16 cellular contexts compared by ENCODE assay signal in genomic region chr13:30711375-30711774, GRCh38. TPM values are rescaled to one million over a fixed set of nuclear protein-coding genes. Genes with fewer than 3 reads are reported as not detected.
A peak's percentile ranks its signal among the peaks of the same experiment; 100 is the strongest.
DNase-seq lines count a peak whose midpoint lies in the region; ATAC-seq and TF ChIP-seq lines count a peak whose summit lies in the region.
"Had no signal": no experiment of that assay in that cellular context is flagged by ENCODE, and none has a peak within 500 bp of the region (broad histone marks: within the 10 kb centered on the region; RNA-seq: fewer than 3 reads in every experiment).

No MANE protein-coding gene starts in this region.

- no peaks in the 10 kb centered on the region for H3K9me3 Mint-ChIP-seq in activated naive CD8-positive, alpha-beta T cell treated with anti-CD3 and anti-CD28 coated beads, Interleukin-2, amount 50 U/mL, for 24 hours
- H3K9me3 Mint-ChIP-seq in activated naive CD8-positive, alpha-beta T cell treated with anti-CD3 and anti-CD28 coated beads for 36 hours, result no peaks in the 10 kb centered on the region
- H3K9me3 Mint-ChIP-seq in T-helper 1 cell treated with Interleukin-12 subunit alpha and Interleukin-12 subunit beta and Interleukin-4 antibody, amounts not matched to agents 30 μg/mL and 1 μg/mL, for 36 hours, result no peaks in the 10 kb centered on the region
- H3K9me3 Mint-ChIP-seq in stimulated activated naive CD8-positive, alpha-beta T cell treated with anti-CD3 and anti-CD28 coated beads, Interleukin-15, amount 100 ng/mL, for 72 hours, result no peaks in the 10 kb centered on the region
- H3K9me3 Mint-ChIP-seq: activated T-helper 2 cell treated with anti-CD3 and anti-CD28 coated beads, Interferon-gamma antibody, Interleukin-2, Interleukin-4, amounts not matched to agents 10 μg/mL and 5 μg/mL and 100 μg/mL, durations not matched to agents 14 hours and 24 hours and 36 hours; effector memory CD8-positive, alpha-beta T cell had no signal

- H3K9me3 ChIP-seq in right atrium auricular region, result no peaks in the 10 kb centered on the region
- H3K9me3 ChIP-seq: tibial artery had no signal

- H3K27ac ChIP-seq in right atrium auricular region, result no peak overlapping the region
- H3K27ac ChIP-seq: tibial artery had no signal

- no peaks in the 10 kb centered on the region for H3K36me3 Mint-ChIP-seq in activated naive CD8-positive, alpha-beta T cell treated with anti-CD3 and anti-CD28 coated beads, Interleukin-2, amount 50 U/mL, for 24 hours (ENCODE audit: low read depth)
- H3K36me3 Mint-ChIP-seq in activated naive CD8-positive, alpha-beta T cell treated with anti-CD3 and anti-CD28 coated beads for 36 hours, result no peaks in the 10 kb centered on the region
- no peaks in the 10 kb centered on the region for H3K36me3 Mint-ChIP-seq in T-helper 1 cell treated with Interleukin-12 subunit alpha and Interleukin-12 subunit beta and Interleukin-4 antibody, amounts not matched to agents 30 μg/mL and 1 μg/mL, for 36 hours (ENCODE audit: low read depth)

- no peaks in the 10 kb centered on the region for H3K27me3 ChIP-seq in right atrium auricular region
- H3K27me3 ChIP-seq: tibial artery had no signal

- TF ChIP-seq CTCF in fibroblast of pulmonary artery (IDR thresholded peaks at IDR 0.05; ENCODE audit: low read length, missing control alignments), result no peak
- no peak for TF ChIP-seq CTCF in right atrium auricular region (IDR thresholded peaks at IDR 0.05)

- H3K4me3 ChIP-seq in fibroblast of pulmonary artery (replicated peaks; ENCODE audit: low read depth, low read length), result no peak overlapping the region
- no peak overlapping the region for H3K4me3 ChIP-seq in right atrium auricular region
- H3K4me3 ChIP-seq: tibial artery had no signal

- H3K4me1 ChIP-seq in right atrium auricular region, result peaks cover 0 to 4% of the 10 kb centered on the region in 2 donors

- no peak for DNase-seq in activated naive CD8-positive, alpha-beta T cell treated with anti-CD3 and anti-CD28 coated beads, Interleukin-2, amount 50 U/mL, for 24 hours
- no peak for DNase-seq in activated naive CD8-positive, alpha-beta T cell treated with anti-CD3 and anti-CD28 coated beads for 36 hours
- DNase-seq in fibroblast of pulmonary artery (ENCODE audit: low read depth) (peak; percentile 77), HuH-7 (ENCODE audit: low spot score) (no peak), right atrium auricular region (ENCODE audit: low spot score) (no peak), DMS 273 treated with DMSO at 0.1 percent for 48 hours (lab: John Stamatoyannopoulos, UW) (no peak)
- DNase-seq in stimulated activated naive CD8-positive, alpha-beta T cell treated with anti-CD3 and anti-CD28 coated beads, Interleukin-15, amount 100 ng/mL, for 72 hours, result no peak
- DNase-seq: activated CD4-positive, CD25-positive, alpha-beta regulatory T cell; AML-193; effector memory CD8-positive, alpha-beta T cell; left colon; NCI-H2171; tibial artery had no signal

- no peaks in the 10 kb centered on the region for H3K36me3 ChIP-seq in right atrium auricular region
- H3K36me3 ChIP-seq: tibial artery had no signal

- no peaks in the 10 kb centered on the region for H3K27me3 Mint-ChIP-seq in activated naive CD8-positive, alpha-beta T cell treated with anti-CD3 and anti-CD28 coated beads, Interleukin-2, amount 50 U/mL, for 24 hours
- no peaks in the 10 kb centered on the region for H3K27me3 Mint-ChIP-seq in activated naive CD8-positive, alpha-beta T cell treated with anti-CD3 and anti-CD28 coated beads for 36 hours
- H3K27me3 Mint-ChIP-seq in T-helper 1 cell treated with Interleukin-12 subunit alpha and Interleukin-12 subunit beta and Interleukin-4 antibody, amounts not matched to agents 30 μg/mL and 1 μg/mL, for 36 hours (ENCODE audit: low read depth), result peaks cover 5% of the 10 kb centered on the region
- H3K27me3 Mint-ChIP-seq in stimulated activated naive CD8-positive, alpha-beta T cell treated with anti-CD3 and anti-CD28 coated beads, Interleukin-15, amount 100 ng/mL, for 72 hours, result peaks cover 12% of the 10 kb centered on the region

- no peak overlapping the region for H3K27ac Mint-ChIP-seq in activated naive CD8-positive, alpha-beta T cell treated with anti-CD3 and anti-CD28 coated beads, Interleukin-2, amount 50 U/mL, for 24 hours
- H3K27ac Mint-ChIP-seq in activated naive CD8-positive, alpha-beta T cell treated with anti-CD3 and anti-CD28 coated beads for 36 hours, result no peak overlapping the region
- H3K27ac Mint-ChIP-seq in T-helper 1 cell treated with Interleukin-12 subunit alpha and Interleukin-12 subunit beta and Interleukin-4 antibody, amounts not matched to agents 30 μg/mL and 1 μg/mL, for 36 hours, result peak overlapping the region; percentile 63
- peak overlapping the region in 1 of 2 donors; percentile 38 for H3K27ac Mint-ChIP-seq in stimulated activated naive CD8-positive, alpha-beta T cell treated with anti-CD3 and anti-CD28 coated beads, Interleukin-15, amount 100 ng/mL, for 72 hours
- H3K27ac Mint-ChIP-seq: activated T-helper 2 cell treated with anti-CD3 and anti-CD28 coated beads, Interferon-gamma antibody, Interleukin-2, Interleukin-4, amounts not matched to agents 10 μg/mL and 5 μg/mL and 100 μg/mL, durations not matched to agents 14 hours and 24 hours and 36 hours; effector memory CD8-positive, alpha-beta T cell had no signal

- H3K4me3 Mint-ChIP-seq in activated naive CD8-positive, alpha-beta T cell treated with anti-CD3 and anti-CD28 coated beads, Interleukin-2, amount 50 U/mL, for 24 hours, result no peak overlapping the region
- H3K4me3 Mint-ChIP-seq in activated naive CD8-positive, alpha-beta T cell treated with anti-CD3 and anti-CD28 coated beads for 36 hours, result no peak overlapping the region
- no peak overlapping the region for H3K4me3 Mint-ChIP-seq in T-helper 1 cell treated with Interleukin-12 subunit alpha and Interleukin-12 subunit beta and Interleukin-4 antibody, amounts not matched to agents 30 μg/mL and 1 μg/mL, for 36 hours
- no peak overlapping the region for H3K4me3 Mint-ChIP-seq in stimulated activated naive CD8-positive, alpha-beta T cell treated with anti-CD3 and anti-CD28 coated beads, Interleukin-15, amount 100 ng/mL, for 72 hours
- H3K4me3 Mint-ChIP-seq: effector memory CD8-positive, alpha-beta T cell had no signal

- peak; percentile 69 for ATAC-seq in activated naive CD8-positive, alpha-beta T cell treated with anti-CD3 and anti-CD28 coated beads, Interleukin-2, amount 50 U/mL, for 24 hours
- peak; percentile 26 for ATAC-seq in stimulated activated naive CD8-positive, alpha-beta T cell treated with anti-CD3 and anti-CD28 coated beads, Interleukin-15, amount 100 ng/mL, for 72 hours
- ATAC-seq: effector memory CD8-positive, alpha-beta T cell; left colon had no signal

- peaks cover 17% of the 10 kb centered on the region for H3K4me1 Mint-ChIP-seq in activated naive CD8-positive, alpha-beta T cell treated with anti-CD3 and anti-CD28 coated beads, Interleukin-2, amount 50 U/mL, for 24 hours
- peaks cover 7% of the 10 kb centered on the region for H3K4me1 Mint-ChIP-seq in activated naive CD8-positive, alpha-beta T cell treated with anti-CD3 and anti-CD28 coated beads for 36 hours
- peaks cover 21% of the 10 kb centered on the region for H3K4me1 Mint-ChIP-seq in T-helper 1 cell treated with Interleukin-12 subunit alpha and Interleukin-12 subunit beta and Interleukin-4 antibody, amounts not matched to agents 30 μg/mL and 1 μg/mL, for 36 hours (ENCODE audit: low read depth)
- peaks cover 14% of the 10 kb centered on the region for H3K4me1 Mint-ChIP-seq in stimulated activated naive CD8-positive, alpha-beta T cell treated with anti-CD3 and anti-CD28 coated beads, Interleukin-15, amount 100 ng/mL, for 72 hours

RNA-seq across cellular contexts. Expression of gene ALOX5AP, which starts 24.0 kb away (rescaled TPM):
- 10 to 100 TPM; 16.4 to 17.4 TPM for total RNA-seq in activated naive CD8-positive, alpha-beta T cell treated with anti-CD3 and anti-CD28 coated beads for 36 hours
- 10 to 100 TPM in 1 of 2 donors, 1 to 10 TPM in 1; 7.4 to 41.4 TPM for total RNA-seq in right atrium auricular region
- total RNA-seq: pulmonary artery endothelial cell had no signal
